In the genomic region with DNA sequence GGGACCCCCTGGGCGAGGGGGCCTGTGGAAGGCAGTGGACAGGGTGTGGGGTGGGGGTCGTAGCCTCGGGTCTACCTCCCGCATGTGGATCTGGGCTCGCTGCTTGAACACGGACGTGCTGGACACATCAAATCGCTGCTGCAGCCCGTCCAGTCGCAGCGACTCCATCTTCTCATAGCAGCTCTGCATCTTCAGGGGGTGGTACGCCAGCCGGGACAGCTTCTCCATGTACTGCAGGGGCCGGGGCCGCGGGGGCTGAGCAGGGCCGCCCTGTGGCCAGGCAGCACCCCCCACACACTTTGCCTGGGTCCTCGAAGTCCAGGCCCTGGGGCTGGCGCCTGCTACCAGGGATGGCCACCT, we compare ENCODE assay signal across 13 cellular contexts.
"Had no signal": no experiment of that assay in that cellular context is flagged by ENCODE, and none has a peak within 500 bp of the region (broad histone marks: within the 10 kb centered on the region; RNA-seq: fewer than 3 reads in every experiment).

No MANE protein-coding gene starts in this region.

- H3K4me1 ChIP-seq: left lung, pancreas, right lobe of liver had no signal

- H3K4me3 ChIP-seq: left lung, pancreas, right lobe of liver, tibial nerve had no signal

- ATAC-seq: left lung; pancreas; stimulated activated memory B cell treated with anti-CD40 and anti-IgM and Interleukin-4, amounts not matched to agents 10 μg/mL and 1 μg/mL and 100 μg/mL, for 72 hours had no signal

- DNase-seq: activated CD4-positive, alpha-beta T cell treated with anti-CD3 and anti-CD28 coated beads, Interleukin-2, amount 50 U/mL, for 4 hours; amniotic stem cell; left lung; naive B cell; pancreas; right lobe of liver; stimulated activated CD4-positive, alpha-beta T cell treated with anti-CD3 and anti-CD28 coated beads, Interleukin-4, amount 100 ng/mL, for 24 hours; SW 1271; T-helper 2 cell; WERI-Rb-1 had no signal

- H3K27ac ChIP-seq: epithelial cell of prostate, left lung, pancreas, right lobe of liver had no signal

- H3K36me3 ChIP-seq: right lobe of liver had no signal

- H3K9me3 ChIP-seq: left lung, pancreas, right lobe of liver, tibial nerve had no signal

- H3K27me3 ChIP-seq: left lung, pancreas, right lobe of liver, tibial nerve had no signal
